ENCODE assay signal across 9 cellular contexts in genomic region chr11:70661763-70662501, GRCh38.
DNase-seq lines count a peak whose midpoint lies in the region; TF ChIP-seq lines count a peak whose summit lies in the region.
"Had no signal": no experiment of that assay in that cellular context is flagged by ENCODE, and none has a peak within 500 bp of the region (broad histone marks: within the 10 kb centered on the region; RNA-seq: fewer than 3 reads in every experiment).

No MANE protein-coding gene starts in this region.

- in situ Hi-C loops in astrocyte of the cerebellum (cut with HindIII; ENCODE audit: low sequenced_read_pairs) (no loop called here), KBM-7 (cut with MboI; ENCODE audit: low pct_unique_long_range_greater_than_20kb, low sequenced_read_pairs) (no loop called here)

- H3K36me3 ChIP-seq in iPS-15b (ENCODE audit: control insufficient read depth, insufficient read depth, low read length) (no peaks in the 10 kb centered on the region), spleen (no peaks in the 10 kb centered on the region), thyroid gland (no peaks in the 10 kb centered on the region)

- TF ChIP-seq POLR2A in spleen (IDR thresholded peaks at IDR 0.05) (no peak), thyroid gland (IDR thresholded peaks at IDR 0.05) (no peak)

- no peak for TF ChIP-seq CTCF in astrocyte of the cerebellum (IDR thresholded peaks at IDR 0.05; ENCODE audit: low read depth, low read length, missing control alignments)
- no peak for TF ChIP-seq CTCF in spleen (IDR thresholded peaks at IDR 0.05 in 8 of 11, conservative IDR thresholded peaks at IDR 0.05 in 3 of 11)
- no peak for TF ChIP-seq CTCF in thyroid gland (IDR thresholded peaks at IDR 0.05)

- no peaks in the 10 kb centered on the region for H3K9me3 ChIP-seq in iPS-15b (ENCODE audit: control insufficient read depth, insufficient read depth, low read length)
- no peaks in the 10 kb centered on the region for H3K9me3 ChIP-seq in spleen
- no peaks in the 10 kb centered on the region for H3K9me3 ChIP-seq in thyroid gland

- no peaks in the 10 kb centered on the region for H3K4me1 ChIP-seq in iPS-15b (ENCODE audit: control insufficient read depth, insufficient read depth, low read length)
- peaks cover 0 to 22% (median 10%) of the 10 kb centered on the region in 6 donors for H3K4me1 ChIP-seq in spleen
- H3K4me1 ChIP-seq in thyroid gland, result no peaks in the 10 kb centered on the region

- H3K4me3 ChIP-seq in astrocyte of the cerebellum (ENCODE audit: low read depth, low read length) (peak overlapping the region; percentile 26), iPS-15b (ENCODE audit: low read depth, low read length) (peak overlapping the region; percentile 41), spleen (peak overlapping the region in 7 of 8 donors; percentile 8 to 49 (median 25)), thyroid gland (replicated peaks in 1 of 3) (no peak overlapping the region)

- DNase-seq in HCEC 1CT (peak; percentile 33), astrocyte of the cerebellum (ENCODE audit: low read depth) (no peak), spleen (no peak), mucosa of gallbladder (ENCODE audit: low spot score) (no peak), thyroid gland (no peak), NCI-H2196 (lab: John Stamatoyannopoulos, UW; ENCODE audit: unreplicated experiment) (no peak), KBM-7 (no peak)
- DNase-seq: stimulated activated CD4-positive, alpha-beta T cell treated with anti-CD3 and anti-CD28 coated beads, Interleukin-12 subunit alpha, Interleukin-12 subunit beta, amount 100 ng/mL, for 4 hours had no signal

- WGBS in spleen, 5 donors, result 2 to 6% (median 4%) methylated on average over 29 to 54 of the region's 54 CpGs
- 39 to 52% methylated on average over 30 to 36 of the region's 54 CpGs for WGBS in thyroid gland, 2 donors

- peak overlapping the region; percentile 60 for H3K9ac ChIP-seq in iPS-15b (ENCODE audit: low read depth, low read length)

- H3K27me3 ChIP-seq in iPS-15b (ENCODE audit: control insufficient read depth, insufficient read depth, low read length), result no peaks in the 10 kb centered on the region
- peaks cover 0 to 87% (median 36%) of the 10 kb centered on the region in 7 donors for H3K27me3 ChIP-seq in spleen (replicated peaks in 1 of 7)
- no peaks in the 10 kb centered on the region for H3K27me3 ChIP-seq in thyroid gland

- intact Hi-C loops in spleen (cut with DNase I; ENCODE audit: low total_unique reads) (no loop called here), thyroid gland (cut with DNase I) (no loop called here)

- H3K27ac ChIP-seq in spleen, result no peak overlapping the region
- no peak overlapping the region for H3K27ac ChIP-seq in thyroid gland

Comparison
In these comparisons a context has a peak if more than half of its experiments do, and no peak if none do; other contexts are left out.
1. H3K4me3 ChIP-seq: peak in astrocyte of the cerebellum (single experiment), iPS-15b (single experiment) and spleen (7 of 8); none in thyroid gland (0 of 3).